ENCODE assay signal across 8 cellular contexts in genomic region chr16:17529982-17530760, GRCh38. TPM values are rescaled to one million over a fixed set of nuclear protein-coding genes. Genes with fewer than 3 reads are reported as not detected.
DNase-seq lines count a peak whose midpoint lies in the region; ATAC-seq and TF ChIP-seq lines count a peak whose summit lies in the region.

No MANE protein-coding gene starts in this region.

- H3K27ac ChIP-seq in esophagus squamous epithelium, result no peak overlapping the region

- intact Hi-C loops in esophagus squamous epithelium (cut with DNase I), result no loop called here

- peaks cover 0 to 9% (median 0%) of the 10 kb centered on the region in 4 donors for H3K27me3 ChIP-seq in esophagus squamous epithelium

- 26 to 63% methylated on average over 5 to 6 of the region's 6 CpGs for WGBS in esophagus squamous epithelium, 2 donors

- H3K9me3 Mint-ChIP-seq in activated CD4-positive, alpha-beta memory T cell treated with anti-CD3 and anti-CD28 coated beads, Interleukin-2, amount 10 ng/mL, durations not matched to agents 7 days and 5 days, result no peaks in the 10 kb centered on the region

- TF ChIP-seq CTCF in esophagus squamous epithelium (IDR thresholded peaks at IDR 0.05), result no peak

- POLR2A ChIA-PET in activated CD4-positive, alpha-beta memory T cell treated with anti-CD3 and anti-CD28 coated beads, Interleukin-2, amount 10 ng/mL, durations not matched to agents 7 days and 5 days (lab: Charles Lee), result interaction anchor here (0.7 to 1.6 kb wide), 4 partner anchors 20 to 161 kb away, joined by 3 to 4 read pairs (median 4); no protein-coding TSS in a partner anchor

- CTCF ChIA-PET in activated CD4-positive, alpha-beta memory T cell treated with anti-CD3 and anti-CD28 coated beads, Interleukin-2, amount 10 ng/mL, durations not matched to agents 7 days and 5 days (lab: Charles Lee), result interaction anchor here (0.6 to 1.8 kb wide), 3 partner anchors 26 to 56 kb away, joined by 3 to 8 read pairs (median 5); no protein-coding TSS in a partner anchor

- no peaks in the 10 kb centered on the region for H3K27me3 Mint-ChIP-seq in activated CD4-positive, alpha-beta memory T cell treated with anti-CD3 and anti-CD28 coated beads, Interleukin-2, amount 10 ng/mL, durations not matched to agents 7 days and 5 days

- H3K4me3 Mint-ChIP-seq in activated CD4-positive, alpha-beta memory T cell treated with anti-CD3 and anti-CD28 coated beads, Interleukin-2, amount 10 ng/mL, durations not matched to agents 7 days and 5 days, result peak overlapping the region; percentile 74

- peak overlapping the region; percentile 79 for H3K27ac Mint-ChIP-seq in activated CD4-positive, alpha-beta memory T cell treated with anti-CD3 and anti-CD28 coated beads, Interleukin-2, amount 10 ng/mL, durations not matched to agents 7 days and 5 days

- H3K36me3 Mint-ChIP-seq in activated CD4-positive, alpha-beta memory T cell treated with anti-CD3 and anti-CD28 coated beads, Interleukin-2, amount 10 ng/mL, durations not matched to agents 7 days and 5 days (ENCODE audit: low read depth), result peaks cover 3% of the 10 kb centered on the region

- ATAC-seq in HG03025 (IDR thresholded peaks at IDR 0.05; ENCODE audit: low FRiP score, unreplicated experiment) (peak; percentile 63), esophagus mucosa (no peak)

- H3K4me3 ChIP-seq in esophagus squamous epithelium, result peak overlapping the region in 2 of 4 donors; percentile 6 to 33

- H3K4me1 ChIP-seq in esophagus squamous epithelium, result no peaks in the 10 kb centered on the region

- H3K4me1 Mint-ChIP-seq in activated CD4-positive, alpha-beta memory T cell treated with anti-CD3 and anti-CD28 coated beads, Interleukin-2, amount 10 ng/mL, durations not matched to agents 7 days and 5 days, result peaks cover 17% of the 10 kb centered on the region

- H3K36me3 ChIP-seq in esophagus squamous epithelium, result no peaks in the 10 kb centered on the region

- TF ChIP-seq POLR2A in esophagus squamous epithelium (IDR thresholded peaks at IDR 0.05), result no peak

- H3K9me3 ChIP-seq in esophagus squamous epithelium, result no peaks in the 10 kb centered on the region

- DNase-seq in GM19240 (ENCODE audit: insufficient read length, low spot score), result peak; percentile 54
- peak; percentile 51 for DNase-seq in activated CD4-positive, alpha-beta memory T cell treated with anti-CD3 and anti-CD28 coated beads, Interleukin-2, amount 10 ng/mL, durations not matched to agents 7 days and 5 days
- DNase-seq in stimulated activated CD4-positive, alpha-beta T cell treated with anti-CD3 and anti-CD28 coated beads, Interleukin-2, amount 100 ng/mL, for 24 hours, result peak; percentile 16 to 17
- DNase-seq in HK-2 (ENCODE audit: unreplicated experiment), result no peak
- no peak for DNase-seq in esophagus squamous epithelium (lab: John Stamatoyannopoulos, UW)
- no peak for DNase-seq in SIG-M5 treated with dmso at 0.1 percent for 504 hours (lab: John Stamatoyannopoulos, UW; ENCODE audit: unreplicated experiment)

RNA-seq across cellular contexts. Expression of gene XYLT1, which starts 59.4 kb away (rescaled TPM):
- 10 to 100 TPM; 30.2 to 34.9 TPM for total RNA-seq in activated CD4-positive, alpha-beta memory T cell treated with anti-CD3 and anti-CD28 coated beads, Interleukin-2, amount 10 ng/mL, durations not matched to agents 7 days and 5 days
- total RNA-seq in esophagus squamous epithelium (10 to 100 TPM in 2 of 4 donors, 1 to 10 TPM in 2; 6.6 to 17.2 (median 10.0) TPM), esophagus mucosa (11.0 TPM)

Comparison
In these comparisons a context has a peak if more than half of its experiments do, and no peak if none do; other contexts are left out.
1. DNase-seq: peak in GM19240 (single experiment), activated CD4-positive, alpha-beta memory T cell treated with anti-CD3 and anti-CD28 coated beads, Interleukin-2, amount 10 ng/mL, durations not matched to agents 7 days and 5 days (single experiment) and stimulated activated CD4-positive, alpha-beta T cell treated with anti-CD3 and anti-CD28 coated beads, Interleukin-2, amount 100 ng/mL, for 24 hours (2 of 2); none in HK-2 (single experiment), esophagus squamous epithelium (single experiment) and SIG-M5 treated with dmso at 0.1 percent for 504 hours (single experiment).